Comparison of ENCODE assay signal across 8 cellular contexts in the genomic region with DNA sequence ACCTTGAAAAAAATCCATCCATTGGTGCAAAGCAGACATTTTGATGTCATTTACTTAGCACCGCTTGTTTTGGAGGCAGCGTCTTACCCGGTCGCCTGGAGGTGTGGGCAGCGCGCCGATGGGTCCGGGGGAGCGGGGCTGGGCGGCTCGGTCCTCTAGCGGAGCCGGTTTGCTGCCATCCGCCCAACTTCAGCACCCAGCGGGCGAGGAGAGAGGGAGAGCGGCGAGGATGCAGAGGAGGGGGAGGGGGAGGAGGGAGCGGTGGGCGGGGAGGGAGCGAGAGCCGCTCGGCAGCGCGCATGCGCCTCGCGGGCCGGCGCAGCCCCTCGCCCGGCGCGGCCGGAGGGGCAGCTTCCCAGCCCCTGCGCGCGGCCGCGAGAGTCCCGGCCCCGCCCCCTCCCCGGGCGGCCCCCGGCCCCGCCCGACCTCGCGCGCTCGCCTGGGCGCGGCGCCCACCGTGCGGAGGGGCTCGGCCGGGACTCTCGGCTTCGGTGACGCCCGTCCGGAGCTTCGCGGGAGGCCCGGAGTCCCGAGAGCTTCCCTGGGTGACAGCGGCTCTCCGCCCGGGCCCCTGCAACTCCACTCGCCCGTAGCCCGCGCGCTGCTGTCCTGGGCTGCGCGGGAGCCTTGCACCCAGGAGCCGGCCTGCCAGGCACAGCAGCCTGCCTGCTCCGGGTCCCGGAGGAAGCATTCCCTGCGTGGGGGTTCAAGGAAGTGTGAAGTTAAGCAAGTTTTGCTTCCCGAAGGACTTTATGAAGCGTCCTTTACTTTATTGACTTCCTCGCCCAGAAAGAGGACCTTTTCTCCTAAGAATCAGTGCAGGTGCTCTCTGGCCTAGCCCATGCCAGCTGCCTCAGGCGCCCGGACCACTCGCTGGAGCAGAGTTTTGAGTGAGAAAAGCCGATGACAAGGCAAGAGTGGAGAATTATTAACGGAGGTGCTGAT. TPM values are rescaled to one million over a fixed set of nuclear protein-coding genes. Genes with fewer than 3 reads are reported as not detected.
DNase-seq lines count a peak whose midpoint lies in the region; ATAC-seq lines count a peak whose summit lies in the region.

Gene RGS17, minus strand, starts transcription at position 246 of the 945 bp plus-strand sequence. CDS start 87,264 bp downstream, outside the sequence.

- H2AFZ ChIP-seq in neuronal stem cell (ENCODE audit: low read length): peak within 1 kb of the TSS; percentile 98

- no peaks in the 10 kb centered on the region for H3K36me3 ChIP-seq in neuronal stem cell (replicated peaks in 1 of 2; ENCODE audit: control insufficient read depth in 2 of 2, insufficient read depth in 2 of 2, low read length in 2 of 2)

- H3K36me3 Mint-ChIP-seq in activated naive CD4-positive, alpha-beta T cell treated with anti-CD3 and anti-CD28 coated beads, Interleukin-2, amount 50 U/mL, for 72 hours: peaks cover 6 to 7% of the 10 kb centered on the region in 2 donors

- no peaks in the 10 kb centered on the region for H3K9me3 Mint-ChIP-seq in activated naive CD4-positive, alpha-beta T cell treated with anti-CD3 and anti-CD28 coated beads, Interleukin-2, amount 50 U/mL, for 72 hours

- H3K27ac Mint-ChIP-seq in activated naive CD4-positive, alpha-beta T cell treated with anti-CD3 and anti-CD28 coated beads, Interleukin-2, amount 50 U/mL, for 72 hours: no peak within 1 kb of the TSS

- peak within 1 kb of the TSS; percentile 59 for H3K27ac ChIP-seq in neuronal stem cell (replicated peaks; ENCODE audit: low read length)

- H3K4me1 ChIP-seq in neuronal stem cell (ENCODE audit: control insufficient read depth in 2 of 2, insufficient read depth in 1 of 2, low read depth in 1 of 2, low read length in 2 of 2): peaks cover 4 to 5% of the 10 kb centered on the region in 2 donors

- peak within 1 kb of the TSS; percentile 64 to 97 for H3K4me3 ChIP-seq in neuronal stem cell (ENCODE audit: low read length in 2 of 2)

- peak within 1 kb of the TSS; percentile 97 for H3K18ac ChIP-seq in neuronal stem cell (ENCODE audit: low read length)

- in situ Hi-C loops in ACHN (cut with HindIII; ENCODE audit: low pct_ligation_motif_present, low pct_unique_long_range_greater_than_20kb, low sequenced_read_pairs): no loop called here

- H2BK120ac ChIP-seq in neuronal stem cell (ENCODE audit: low read depth, low read length): no peak within 1 kb of the TSS

- peak within 1 kb of the TSS; percentile 95 for H3K14ac ChIP-seq in neuronal stem cell (ENCODE audit: low read length)

- H4K91ac ChIP-seq in neuronal stem cell (ENCODE audit: low read depth, low read length, poor library complexity): no peak within 1 kb of the TSS

- peak within 1 kb of the TSS; percentile 83 for H3K9ac ChIP-seq in neuronal stem cell (ENCODE audit: low read depth, low read length, poor library complexity)

- H2BK12ac ChIP-seq in neuronal stem cell (ENCODE audit: low read length): no peak within 1 kb of the TSS

- peak; percentile 76 for DNase-seq in ACHN
- peak; percentile 28 for DNase-seq in NCI-H460 (ENCODE audit: extremely low read depth, low read depth)
- peak in 1 of 2 donors; percentile 11 for DNase-seq in activated naive CD4-positive, alpha-beta T cell treated with anti-CD3 and anti-CD28 coated beads, Interleukin-2, amount 50 U/mL, for 72 hours (ENCODE audit: low spot score in 2 of 2)
- DNase-seq in glomerular visceral epithelial cell (ENCODE audit: extremely low spot score): peak; percentile 79
- DNase-seq in neuronal stem cell (ENCODE audit: low spot score): peak; percentile 82
- DNase-seq in 8988T: no peak

- no peaks in the 10 kb centered on the region for H3K79me1 ChIP-seq in neuronal stem cell (ENCODE audit: low read depth, low read length)

- peak within 1 kb of the TSS; percentile 94 for H3K4me2 ChIP-seq in neuronal stem cell (ENCODE audit: insufficient read depth, low read length, poor library complexity, severe bottlenecking)

- H3K9me3 ChIP-seq in neuronal stem cell (replicated peaks in 1 of 2; ENCODE audit: control insufficient read depth in 2 of 2, insufficient read depth in 1 of 2, low read depth in 1 of 2, low read length in 2 of 2): no peaks in the 10 kb centered on the region

- H2BK5ac ChIP-seq in neuronal stem cell (ENCODE audit: low read length): peak within 1 kb of the TSS; percentile 75

- H3K27me3 ChIP-seq in neuronal stem cell (ENCODE audit: control insufficient read depth in 3 of 3, insufficient read depth in 3 of 3, low read depth in 1 of 3, low read length in 3 of 3): peaks cover 0 to 15% (median 2%) of the 10 kb centered on the region in 3 experiments

- peak within 1 kb of the TSS; percentile 68 for H3K23ac ChIP-seq in neuronal stem cell (ENCODE audit: low read depth, low read length, poor library complexity)

- peak within 1 kb of the TSS; percentile 84 for H2BK15ac ChIP-seq in neuronal stem cell (ENCODE audit: low read length)

- H2AK5ac ChIP-seq in neuronal stem cell (ENCODE audit: low read depth, low read length): peak within 1 kb of the TSS; percentile 79

- peak within 1 kb of the TSS; percentile 3 for H4K8ac ChIP-seq in neuronal stem cell (ENCODE audit: low read depth, low read length)

- ATAC-seq in GM18519 (IDR thresholded peaks at IDR 0.05; ENCODE audit: low FRiP score, unreplicated experiment): peak; percentile 42
- ATAC-seq in HG03045 (IDR thresholded peaks at IDR 0.05; ENCODE audit: unreplicated experiment): peak; percentile 52
- ATAC-seq in activated naive CD4-positive, alpha-beta T cell treated with anti-CD3 and anti-CD28 coated beads, Interleukin-2, amount 50 U/mL, for 72 hours: peak; percentile 69 to 73

- no CpG with 5 or more reads among the region's 89 CpGs for WGBS in neuronal stem cell (ENCODE audit: extremely low coverage in 2 of 2, insufficient read length in 2 of 2, insufficient replicate concordance in 1 of 2), 2 donors

- no peak within 1 kb of the TSS for H3K4ac ChIP-seq in neuronal stem cell (ENCODE audit: low read length)

RNA-seq across cellular contexts. Expression of gene RGS17, which starts in this region (rescaled TPM):
- 0.14 and 0.20 TPM in 2 replicates for total RNA-seq in NCI-H460 (2014; rRNA removed; shearing (Covaris generic))
- 0.03 and 0.11 TPM in 2 replicates for polyA plus RNA-seq in NCI-H460 (2014; cell fraction: nucleus; rRNA removed)
- total RNA-seq in activated naive CD4-positive, alpha-beta T cell treated with anti-CD3 and anti-CD28 coated beads, Interleukin-2, amount 50 U/mL, for 72 hours: not detected
- polyA plus RNA-seq in neuronal stem cell (2013, experiment 1 of 2): 3.4 TPM
- 3.2 TPM for polyA plus RNA-seq in neuronal stem cell (2013, experiment 2 of 2)

Comparison
In these comparisons a context has a peak if more than half of its experiments do, and no peak if none do; other contexts are left out.
1. Peak in DNase-seq in NCI-H460; RNA of the gene not detected or under 1 TPM.
2. Peak in ATAC-seq in activated naive CD4-positive, alpha-beta T cell treated with anti-CD3 and anti-CD28 coated beads, Interleukin-2, amount 50 U/mL, for 72 hours; RNA of the gene not detected or under 1 TPM.